In the genomic region with DNA sequence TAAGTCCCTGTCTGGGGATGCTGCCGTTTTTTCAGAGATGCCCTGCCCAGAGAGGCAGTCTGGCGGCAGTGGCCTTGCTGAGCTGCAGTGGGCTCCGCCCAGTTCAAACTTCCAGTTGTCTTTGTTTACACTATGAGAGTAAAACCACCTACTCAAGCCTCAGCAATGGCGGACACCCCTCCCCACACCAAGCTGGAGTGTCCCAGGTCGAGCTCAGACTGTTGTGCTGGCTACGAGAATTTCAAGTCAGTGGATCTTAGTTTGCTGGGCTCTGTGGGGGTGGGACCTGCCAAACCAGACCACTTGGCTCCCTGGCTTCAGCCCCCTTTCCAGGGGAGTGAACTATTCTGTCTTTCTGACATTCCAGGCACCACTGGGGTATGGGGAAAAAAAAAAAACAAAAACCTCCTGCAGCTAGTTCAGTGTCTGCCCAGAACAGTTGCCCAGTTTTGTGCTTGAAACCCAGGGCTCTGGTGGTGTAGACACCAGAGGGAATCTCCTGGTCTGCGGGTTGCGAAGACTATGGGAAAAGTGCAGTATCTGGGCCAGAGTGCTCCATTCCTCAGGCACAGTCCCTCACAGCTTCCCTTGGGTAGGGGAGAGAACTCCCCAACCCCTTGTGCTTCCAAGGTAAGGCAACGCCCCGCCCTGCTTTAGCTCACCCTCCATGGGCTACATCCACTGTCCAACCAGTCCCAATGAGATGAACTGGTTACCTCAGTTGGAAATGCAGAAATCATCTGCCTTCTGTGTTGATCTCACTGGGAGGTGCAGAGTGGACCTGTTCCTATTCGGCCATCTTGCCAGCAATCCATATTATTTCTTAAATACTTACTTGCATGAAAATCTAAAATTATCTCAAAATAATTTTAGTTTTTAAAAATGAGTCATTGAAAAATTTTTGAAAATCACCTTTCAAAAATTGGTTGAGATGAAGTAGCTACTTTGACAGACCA, we compare ENCODE assay signal across 23 cellular contexts.
DNase-seq lines count a peak whose midpoint lies in the region; ATAC-seq, FAIRE-seq and TF ChIP-seq lines count a peak whose summit lies in the region.
"Had no signal": no experiment of that assay in that cellular context is flagged by ENCODE, and none has a peak within 500 bp of the region (broad histone marks: within the 10 kb centered on the region; RNA-seq: fewer than 3 reads in every experiment).

No MANE protein-coding gene starts in this region.

- no peak for TF ChIP-seq CTCF in bronchial epithelial cell (IDR thresholded peaks at IDR 0.05; ENCODE audit: insufficient read depth, low read length, severe bottlenecking)
- TF ChIP-seq CTCF in mucosa of descending colon (IDR thresholded peaks at IDR 0.05): no peak
- TF ChIP-seq CTCF in coronary artery (IDR thresholded peaks at IDR 0.05): no peak

- intact Hi-C loops in mucosa of descending colon (cut with DNase I, micrococcal nuclease): no loop called here

- H3K79me2 ChIP-seq in ACC112 (ENCODE audit: control insufficient read depth, insufficient read depth, low read length, unreplicated experiment): no peaks in the 10 kb centered on the region

- ATAC-seq in mucosa of descending colon (no peak), GM19324 (IDR thresholded peaks at IDR 0.05; ENCODE audit: low FRiP score, unreplicated experiment) (no peak), HG03432 (IDR thresholded peaks at IDR 0.05; ENCODE audit: unreplicated experiment) (no peak)
- ATAC-seq: GM23338 had no signal

- DNase-seq in HTR-8/SVneo (ENCODE audit: insufficient read length, low spot score) (no peak), bronchial epithelial cell (ENCODE audit: low read depth) (no peak), mucosa of descending colon (peak in 2 of 3 donors; percentile 25 to 32), T-helper 1 cell (no peak), coronary artery (ENCODE audit: low spot score) (no peak)
- DNase-seq: activated CD4-positive, alpha-beta T cell treated with anti-CD3 and anti-CD28 coated beads, Interleukin-2, amount 50 U/mL, for 48 hours; activated CD4-positive, CD25-positive, alpha-beta regulatory T cell; activated CD8-positive, alpha-beta memory T cell treated with anti-CD3 and anti-CD28 coated beads, Interleukin-2, amount 50 U/mL, for 4 hours; BE2C; cerebellar nuclear complex; DMS79; effector CD4-positive, alpha-beta T cell; immature natural killer cell; NCI-H1092 treated with DMSO at 0.1 percent for 48 hours; NCI-H1930; NCI-H526 treated with DMSO at 0.1 percent for 48 hours; stimulated activated CD4-positive, alpha-beta T cell treated with anti-CD3 and anti-CD28 coated beads, Interleukin-2, amount 100 ng/mL, for 24 hours; substantia nigra had no signal

- H3K27ac ChIP-seq in ACC112 (ENCODE audit: low read depth, low read length): peak overlapping the region; percentile 90
- no peak overlapping the region for H3K27ac ChIP-seq in coronary artery

- H2AFZ ChIP-seq in ACC112 (ENCODE audit: low read length, unreplicated experiment): no peak overlapping the region
- H2AFZ ChIP-seq: GM23338 had no signal

- FAIRE-seq in HTR-8/SVneo (lab: Jason Lieb, UNC) (peak; percentile 36), bronchial epithelial cell (lab: Jason Lieb, UNC) (peak; percentile 60)
- FAIRE-seq: A204.1 had no signal

- no peaks in the 10 kb centered on the region for H3K9me3 ChIP-seq in mucosa of descending colon
- H3K9me3 ChIP-seq: BE2C had no signal

- H3K4me1 ChIP-seq in ACC112 (ENCODE audit: control insufficient read depth, insufficient read depth, low read length, unreplicated experiment) (peaks cover 24% of the 10 kb centered on the region), mucosa of descending colon (ENCODE audit: low read depth) (no peaks in the 10 kb centered on the region)
- H3K4me1 ChIP-seq: BE2C had no signal

- no peaks in the 10 kb centered on the region for H3K36me3 ChIP-seq in ACC112 (ENCODE audit: insufficient read depth, low read length)
- no peaks in the 10 kb centered on the region for H3K36me3 ChIP-seq in bronchial epithelial cell (ENCODE audit: control insufficient read depth, insufficient read depth, low read length)
- no peaks in the 10 kb centered on the region for H3K36me3 ChIP-seq in mucosa of descending colon (ENCODE audit: low read depth)
- H3K36me3 ChIP-seq: BE2C had no signal

- no peaks in the 10 kb centered on the region for H3K27me3 ChIP-seq in ACC112 (ENCODE audit: insufficient read depth, low read length)
- no peaks in the 10 kb centered on the region for H3K27me3 ChIP-seq in bronchial epithelial cell (ENCODE audit: control insufficient read depth, insufficient read depth, low read length)
- H3K27me3 ChIP-seq: BE2C had no signal

- H3K4me3 ChIP-seq in ACC112 (ENCODE audit: low read depth, low read length): no peak overlapping the region
- H3K4me3 ChIP-seq in bronchial epithelial cell (ENCODE audit: low read depth, low read length): no peak overlapping the region
- no peak overlapping the region for H3K4me3 ChIP-seq in mucosa of descending colon
- no peak overlapping the region for H3K4me3 ChIP-seq in coronary artery
- H3K4me3 ChIP-seq: GM23338 had no signal

Comparison
In these comparisons a context has a peak if more than half of its experiments do, and no peak if none do; other contexts are left out.
1. DNase-seq: peak in mucosa of descending colon (2 of 3); none in HTR-8/SVneo (single experiment), bronchial epithelial cell (single experiment), T-helper 1 cell (0 of 5) and coronary artery (single experiment).